Comparison of ENCODE assay signal across 16 cellular contexts in the genomic region with DNA sequence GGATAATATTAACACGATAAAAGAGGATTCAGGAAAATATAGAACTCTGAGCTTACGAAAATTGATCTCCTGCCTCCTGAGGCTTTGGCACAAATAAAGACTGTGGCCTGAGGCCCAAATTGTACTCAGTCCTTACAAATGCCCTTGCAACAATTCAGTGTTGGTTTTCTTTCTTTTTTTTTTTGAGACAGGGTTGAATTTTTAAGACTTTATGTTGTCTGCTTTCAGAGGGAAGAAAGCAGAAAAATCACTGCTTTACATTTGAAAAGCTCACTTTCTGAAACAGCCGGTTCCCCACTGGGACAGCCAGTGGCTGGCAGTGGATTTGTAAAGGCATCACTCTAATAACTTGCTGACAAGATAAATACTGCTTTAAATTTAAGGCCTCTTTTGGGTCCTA.
"Had no signal": no experiment of that assay in that cellular context is flagged by ENCODE, and none has a peak within 500 bp of the region (broad histone marks: within the 10 kb centered on the region; RNA-seq: fewer than 3 reads in every experiment).

No MANE protein-coding gene starts in this region.

- H3K36me3 Mint-ChIP-seq: activated naive CD8-positive, alpha-beta T cell; memory B cell; naive B cell had no signal

- DNase-seq: activated CD4-positive, alpha-beta T cell treated with anti-CD3 and anti-CD28 coated beads, Interleukin-2, amount 50 U/mL, for 48 hours; activated gamma-delta T cell treated with Interleukin-2 at 50 U/mL for 16 hours; colonic mucosa; hypothalamus; left ventricle myocardium superior; mucosa of descending colon; naive B cell; nucleus accumbens; posterior cingulate gyrus; retina; stimulated activated naive CD4-positive, alpha-beta T cell; thyroid gland; WERI-Rb-1 had no signal

- H3K27me3 ChIP-seq: colonic mucosa, thyroid gland had no signal

- H3K4me3 ChIP-seq: colonic mucosa, mucosa of descending colon, thyroid gland had no signal

- H3K27ac ChIP-seq: colonic mucosa, thyroid gland, WERI-Rb-1 had no signal

- H3K4me1 ChIP-seq: colonic mucosa, thyroid gland had no signal

- H3K9me3 ChIP-seq: colonic mucosa, mucosa of descending colon, thyroid gland had no signal

- H3K27ac Mint-ChIP-seq: activated naive CD8-positive, alpha-beta T cell; activated T-helper 1 cell treated with anti-CD3 and anti-CD28 coated beads, Interleukin-12 subunit alpha, Interleukin-12 subunit beta, Interleukin-2, Interleukin-4 antibody, amounts not matched to agents 30 ng/mL and 10 ng/mL and 1 ng/mL, durations not matched to agents 14 hours and 24 hours and 36 hours; memory B cell; naive B cell had no signal

- H3K27me3 Mint-ChIP-seq: memory B cell, naive B cell had no signal

- ATAC-seq: left ventricle myocardium superior, mucosa of descending colon had no signal

- H3K9me3 Mint-ChIP-seq: activated T-helper 1 cell treated with anti-CD3 and anti-CD28 coated beads, Interleukin-12 subunit alpha, Interleukin-12 subunit beta, Interleukin-2, Interleukin-4 antibody, amounts not matched to agents 30 ng/mL and 10 ng/mL and 1 ng/mL, durations not matched to agents 14 hours and 24 hours and 36 hours; memory B cell; naive B cell had no signal

- H3K4me3 Mint-ChIP-seq: activated naive CD8-positive, alpha-beta T cell; activated T-helper 1 cell treated with anti-CD3 and anti-CD28 coated beads, Interleukin-12 subunit alpha, Interleukin-12 subunit beta, Interleukin-2, Interleukin-4 antibody, amounts not matched to agents 30 ng/mL and 10 ng/mL and 1 ng/mL, durations not matched to agents 14 hours and 24 hours and 36 hours; memory B cell; naive B cell had no signal

- H3K4me1 Mint-ChIP-seq: memory B cell, naive B cell had no signal

- H3K36me3 ChIP-seq: colonic mucosa, thyroid gland, WERI-Rb-1 had no signal
